ENCODE assay signal across 1 cellular context in the genomic region with DNA sequence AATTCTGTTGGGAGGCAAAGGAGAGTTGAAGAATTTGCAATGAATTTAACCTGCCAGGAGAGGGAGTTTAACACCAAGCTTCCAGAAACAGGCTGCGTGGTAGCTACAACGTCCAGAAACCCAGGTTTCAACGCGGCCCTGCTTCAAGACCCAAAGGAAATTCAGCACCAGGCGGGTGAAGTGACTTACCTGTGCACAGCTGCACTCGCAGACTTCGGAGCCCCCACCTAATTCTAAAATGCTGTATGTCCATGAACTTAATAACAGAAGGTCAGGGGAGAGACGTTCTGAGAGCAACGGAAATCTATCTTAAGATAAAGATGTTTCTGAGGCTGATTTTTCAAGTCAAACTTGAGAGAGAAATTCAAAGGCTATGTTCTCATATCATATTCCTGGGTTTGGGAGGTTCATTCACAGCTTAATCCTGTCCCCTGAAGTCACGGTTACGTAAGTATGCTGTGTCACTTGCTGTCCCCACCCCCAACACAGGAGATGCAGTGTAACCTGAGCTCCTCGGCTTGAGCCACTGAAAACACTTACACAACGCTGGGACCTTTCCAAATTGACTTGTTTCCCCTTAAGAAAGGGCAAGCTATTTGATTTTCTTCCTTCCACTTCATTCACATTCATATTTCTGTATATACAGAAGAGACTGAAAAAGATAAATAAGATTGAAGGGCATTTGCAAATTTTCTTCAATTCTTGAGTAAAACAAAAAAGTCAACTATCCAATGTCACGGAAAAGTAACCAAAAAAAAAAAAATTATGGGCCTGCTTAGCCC.
TF ChIP-seq lines count a peak whose summit lies in the region.

No MANE protein-coding gene starts in this region.

TF ChIP-seq in K562, 482 proteins besides CTCF, POLR2A, EP300 and RAD21 (continued from another document and continues in another):
- TF ChIP-seq, protein P1, sequence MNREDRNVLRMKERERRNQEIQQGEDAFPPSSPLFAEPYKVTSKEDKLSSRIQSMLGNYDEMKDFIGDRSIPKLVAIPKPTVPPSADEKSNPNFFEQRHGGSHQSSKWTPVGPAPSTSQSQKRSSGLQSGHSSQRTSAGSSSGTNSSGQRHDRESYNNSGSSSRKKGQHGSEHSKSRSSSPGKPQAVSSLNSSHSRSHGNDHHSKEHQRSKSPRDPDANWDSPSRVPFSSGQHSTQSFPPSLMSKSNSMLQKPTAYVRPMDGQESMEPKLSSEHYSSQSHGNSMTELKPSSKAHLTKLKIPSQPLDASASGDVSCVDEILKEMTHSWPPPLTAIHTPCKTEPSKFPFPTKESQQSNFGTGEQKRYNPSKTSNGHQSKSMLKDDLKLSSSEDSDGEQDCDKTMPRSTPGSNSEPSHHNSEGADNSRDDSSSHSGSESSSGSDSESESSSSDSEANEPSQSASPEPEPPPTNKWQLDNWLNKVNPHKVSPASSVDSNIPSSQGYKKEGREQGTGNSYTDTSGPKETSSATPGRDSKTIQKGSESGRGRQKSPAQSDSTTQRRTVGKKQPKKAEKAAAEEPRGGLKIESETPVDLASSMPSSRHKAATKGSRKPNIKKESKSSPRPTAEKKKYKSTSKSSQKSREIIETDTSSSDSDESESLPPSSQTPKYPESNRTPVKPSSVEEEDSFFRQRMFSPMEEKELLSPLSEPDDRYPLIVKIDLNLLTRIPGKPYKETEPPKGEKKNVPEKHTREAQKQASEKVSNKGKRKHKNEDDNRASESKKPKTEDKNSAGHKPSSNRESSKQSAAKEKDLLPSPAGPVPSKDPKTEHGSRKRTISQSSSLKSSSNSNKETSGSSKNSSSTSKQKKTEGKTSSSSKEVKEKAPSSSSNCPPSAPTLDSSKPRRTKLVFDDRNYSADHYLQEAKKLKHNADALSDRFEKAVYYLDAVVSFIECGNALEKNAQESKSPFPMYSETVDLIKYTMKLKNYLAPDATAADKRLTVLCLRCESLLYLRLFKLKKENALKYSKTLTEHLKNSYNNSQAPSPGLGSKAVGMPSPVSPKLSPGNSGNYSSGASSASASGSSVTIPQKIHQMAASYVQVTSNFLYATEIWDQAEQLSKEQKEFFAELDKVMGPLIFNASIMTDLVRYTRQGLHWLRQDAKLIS (CRISPR knock-in tag; IDR thresholded peaks at IDR 0.05): no peak; the same call in 1 of the 2 replicates
- no peak for TF ChIP-seq ELF4 (CRISPR knock-in tag; IDR thresholded peaks at IDR 0.05)
- peak; percentile 21; the same call in 1 of the 2 replicates for TF ChIP-seq MBD2 (IDR thresholded peaks at IDR 0.05; ENCODE audit: borderline replicate concordance, low read depth)
- TF ChIP-seq SETDB1 (IDR thresholded peaks at IDR 0.05; ENCODE audit: low read length): no peak
- no peak for TF ChIP-seq TGIF2 (CRISPR knock-in tag; IDR thresholded peaks at IDR 0.05)
- TF ChIP-seq, protein P2, sequence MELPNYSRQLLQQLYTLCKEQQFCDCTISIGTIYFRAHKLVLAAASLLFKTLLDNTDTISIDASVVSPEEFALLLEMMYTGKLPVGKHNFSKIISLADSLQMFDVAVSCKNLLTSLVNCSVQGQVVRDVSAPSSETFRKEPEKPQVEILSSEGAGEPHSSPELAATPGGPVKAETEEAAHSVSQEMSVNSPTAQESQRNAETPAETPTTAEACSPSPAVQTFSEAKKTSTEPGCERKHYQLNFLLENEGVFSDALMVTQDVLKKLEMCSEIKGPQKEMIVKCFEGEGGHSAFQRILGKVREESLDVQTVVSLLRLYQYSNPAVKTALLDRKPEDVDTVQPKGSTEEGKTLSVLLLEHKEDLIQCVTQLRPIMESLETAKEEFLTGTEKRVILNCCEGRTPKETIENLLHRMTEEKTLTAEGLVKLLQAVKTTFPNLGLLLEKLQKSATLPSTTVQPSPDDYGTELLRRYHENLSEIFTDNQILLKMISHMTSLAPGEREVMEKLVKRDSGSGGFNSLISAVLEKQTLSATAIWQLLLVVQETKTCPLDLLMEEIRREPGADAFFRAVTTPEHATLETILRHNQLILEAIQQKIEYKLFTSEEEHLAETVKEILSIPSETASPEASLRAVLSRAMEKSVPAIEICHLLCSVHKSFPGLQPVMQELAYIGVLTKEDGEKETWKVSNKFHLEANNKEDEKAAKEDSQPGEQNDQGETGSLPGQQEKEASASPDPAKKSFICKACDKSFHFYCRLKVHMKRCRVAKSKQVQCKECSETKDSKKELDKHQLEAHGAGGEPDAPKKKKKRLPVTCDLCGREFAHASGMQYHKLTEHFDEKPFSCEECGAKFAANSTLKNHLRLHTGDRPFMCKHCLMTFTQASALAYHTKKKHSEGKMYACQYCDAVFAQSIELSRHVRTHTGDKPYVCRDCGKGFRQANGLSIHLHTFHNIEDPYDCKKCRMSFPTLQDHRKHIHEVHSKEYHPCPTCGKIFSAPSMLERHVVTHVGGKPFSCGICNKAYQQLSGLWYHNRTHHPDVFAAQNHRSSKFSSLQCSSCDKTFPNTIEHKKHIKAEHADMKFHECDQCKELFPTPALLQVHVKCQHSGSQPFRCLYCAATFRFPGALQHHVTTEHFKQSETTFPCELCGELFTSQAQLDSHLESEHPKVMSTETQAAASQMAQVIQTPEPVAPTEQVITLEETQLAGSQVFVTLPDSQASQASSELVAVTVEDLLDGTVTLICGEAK (IDR thresholded peaks at IDR 0.05): peak; percentile 54
- TF ChIP-seq, protein P2 (CRISPR knock-in tag; IDR thresholded peaks at IDR 0.05): no peak
- peak; percentile 65 for TF ChIP-seq CXXC5 (CRISPR knock-in tag; IDR thresholded peaks at IDR 0.05)
- TF ChIP-seq CC2D1A (IDR thresholded peaks at IDR 0.05): peak; percentile 69
- TF ChIP-seq ZNF311 (CRISPR knock-in tag; IDR thresholded peaks at IDR 0.05): no peak
- TF ChIP-seq ELF2 (CRISPR knock-in tag; IDR thresholded peaks at IDR 0.05): no peak
- TF ChIP-seq HNRNPL (IDR thresholded peaks at IDR 0.05; ENCODE audit: low read depth, low read length): no peak
- no peak for TF ChIP-seq ESRRA (IDR thresholded peaks at IDR 0.05; ENCODE audit: borderline replicate concordance, low read depth)
- TF ChIP-seq, protein P3, sequence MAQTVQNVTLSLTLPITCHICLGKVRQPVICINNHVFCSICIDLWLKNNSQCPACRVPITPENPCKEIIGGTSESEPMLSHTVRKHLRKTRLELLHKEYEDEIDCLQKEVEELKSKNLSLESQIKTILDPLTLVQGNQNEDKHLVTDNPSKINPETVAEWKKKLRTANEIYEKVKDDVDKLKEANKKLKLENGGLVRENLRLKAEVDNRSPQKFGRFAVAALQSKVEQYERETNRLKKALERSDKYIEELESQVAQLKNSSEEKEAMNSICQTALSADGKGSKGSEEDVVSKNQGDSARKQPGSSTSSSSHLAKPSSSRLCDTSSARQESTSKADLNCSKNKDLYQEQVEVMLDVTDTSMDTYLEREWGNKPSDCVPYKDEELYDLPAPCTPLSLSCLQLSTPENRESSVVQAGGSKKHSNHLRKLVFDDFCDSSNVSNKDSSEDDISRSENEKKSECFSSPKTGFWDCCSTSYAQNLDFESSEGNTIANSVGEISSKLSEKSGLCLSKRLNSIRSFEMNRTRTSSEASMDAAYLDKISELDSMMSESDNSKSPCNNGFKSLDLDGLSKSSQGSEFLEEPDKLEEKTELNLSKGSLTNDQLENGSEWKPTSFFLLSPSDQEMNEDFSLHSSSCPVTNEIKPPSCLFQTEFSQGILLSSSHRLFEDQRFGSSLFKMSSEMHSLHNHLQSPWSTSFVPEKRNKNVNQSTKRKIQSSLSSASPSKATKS (CRISPR knock-in tag; IDR thresholded peaks at IDR 0.05): no peak
- peak; percentile 84; the same call in 1 of the 2 replicates for TF ChIP-seq HLTF (IDR thresholded peaks at IDR 0.05)
- TF ChIP-seq GABPB2 (CRISPR knock-in tag; conservative IDR thresholded peaks at IDR 0.05): no peak
- TF ChIP-seq PHTF2 (CRISPR knock-in tag; IDR thresholded peaks at IDR 0.05): no peak
- peak; percentile 58 for TF ChIP-seq TEAD4 (IDR thresholded peaks at IDR 0.05; ENCODE audit: low read length)
- no peak for TF ChIP-seq TEAD4 (CRISPR knock-in tag; IDR thresholded peaks at IDR 0.05; ENCODE audit: borderline replicate concordance)
- no peak for TF ChIP-seq ZNF778 (CRISPR knock-in tag; IDR thresholded peaks at IDR 0.05)
- no peak for TF ChIP-seq POLR3A (IDR thresholded peaks at IDR 0.05; ENCODE audit: borderline replicate concordance, extremely low read depth, insufficient read depth, insufficient read length)
- TF ChIP-seq ZNF75A (CRISPR knock-in tag; IDR thresholded peaks at IDR 0.05): no peak
- TF ChIP-seq RFX1 (IDR thresholded peaks at IDR 0.05): no peak
- no peak for TF ChIP-seq EZH2 (IDR thresholded peaks at IDR 0.05; ENCODE audit: borderline replicate concordance, low read depth, low read length)
- TF ChIP-seq, protein P4, sequence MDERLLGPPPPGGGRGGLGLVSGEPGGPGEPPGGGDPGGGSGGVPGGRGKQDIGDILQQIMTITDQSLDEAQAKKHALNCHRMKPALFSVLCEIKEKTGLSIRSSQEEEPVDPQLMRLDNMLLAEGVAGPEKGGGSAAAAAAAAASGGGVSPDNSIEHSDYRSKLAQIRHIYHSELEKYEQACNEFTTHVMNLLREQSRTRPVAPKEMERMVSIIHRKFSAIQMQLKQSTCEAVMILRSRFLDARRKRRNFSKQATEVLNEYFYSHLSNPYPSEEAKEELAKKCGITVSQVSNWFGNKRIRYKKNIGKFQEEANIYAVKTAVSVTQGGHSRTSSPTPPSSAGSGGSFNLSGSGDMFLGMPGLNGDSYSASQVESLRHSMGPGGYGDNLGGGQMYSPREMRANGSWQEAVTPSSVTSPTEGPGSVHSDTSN (CRISPR knock-in tag; IDR thresholded peaks at IDR 0.05; ENCODE audit: low read depth): no peak
- TF ChIP-seq, protein P4 (tag; conservative IDR thresholded peaks at IDR 0.05; ENCODE audit: low read depth): no peak; the same call in 1 of the 2 replicates
- no peak for TF ChIP-seq NFE2L1 (tag; IDR thresholded peaks at IDR 0.05; ENCODE audit: borderline replicate concordance, low read depth)
- TF ChIP-seq, protein P5, sequence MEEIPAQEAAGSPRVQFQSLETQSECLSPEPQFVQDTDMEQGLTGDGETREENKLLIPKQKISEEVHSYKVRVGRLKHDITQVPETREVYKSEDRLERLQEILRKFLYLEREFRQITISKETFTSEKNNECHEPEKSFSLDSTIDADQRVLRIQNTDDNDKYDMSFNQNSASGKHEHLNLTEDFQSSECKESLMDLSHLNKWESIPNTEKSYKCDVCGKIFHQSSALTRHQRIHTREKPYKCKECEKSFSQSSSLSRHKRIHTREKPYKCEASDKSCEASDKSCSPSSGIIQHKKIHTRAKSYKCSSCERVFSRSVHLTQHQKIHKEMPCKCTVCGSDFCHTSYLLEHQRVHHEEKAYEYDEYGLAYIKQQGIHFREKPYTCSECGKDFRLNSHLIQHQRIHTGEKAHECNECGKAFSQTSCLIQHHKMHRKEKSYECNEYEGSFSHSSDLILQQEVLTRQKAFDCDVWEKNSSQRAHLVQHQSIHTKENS (CRISPR knock-in tag; IDR thresholded peaks at IDR 0.05): no peak
- no peak for TF ChIP-seq PML (IDR thresholded peaks at IDR 0.05; ENCODE audit: low read length)
- no peak; the same call in 1 of the 2 replicates for TF ChIP-seq SMAD4 (CRISPR knock-in tag; conservative IDR thresholded peaks at IDR 0.05)
- TF ChIP-seq MEF2A (IDR thresholded peaks at IDR 0.05; ENCODE audit: control insufficient read depth, low read depth, low read length): no peak
- TF ChIP-seq RBM15 (IDR thresholded peaks at IDR 0.05; ENCODE audit: insufficient read depth, low read length): no peak
- peak; percentile 63; the same call in 1 of the 2 replicates for TF ChIP-seq ARID2 (IDR thresholded peaks at IDR 0.05)
- TF ChIP-seq POLR3G (IDR thresholded peaks at IDR 0.05; ENCODE audit: extremely low read depth, insufficient read length, insufficient replicate concordance): no peak
- no peak for TF ChIP-seq ZNF586 (CRISPR knock-in tag; conservative IDR thresholded peaks at IDR 0.05)
- TF ChIP-seq CHCHD3 (CRISPR knock-in tag; IDR thresholded peaks at IDR 0.05): no peak
- TF ChIP-seq SMARCA5 (IDR thresholded peaks at IDR 0.05): peak; percentile 66
- TF ChIP-seq STAT5A (IDR thresholded peaks at IDR 0.05; ENCODE audit: borderline replicate concordance, low read length): no peak; the same call in 1 of the 2 replicates
- no peak for TF ChIP-seq ZNF830 (CRISPR knock-in tag; IDR thresholded peaks at IDR 0.05)
- TF ChIP-seq BRCA1 (IDR thresholded peaks at IDR 0.05): no peak
- TF ChIP-seq BRCA1 (CRISPR knock-in tag; IDR thresholded peaks at IDR 0.05): no peak
- TF ChIP-seq TSC22D4 (tag; IDR thresholded peaks at IDR 0.05): no peak
- no peak for TF ChIP-seq SAP30 (IDR thresholded peaks at IDR 0.05; ENCODE audit: borderline replicate concordance, insufficient read depth, low read depth, low read length, poor library complexity, severe bottlenecking)
- no peak for TF ChIP-seq BDP1 (IDR thresholded peaks at IDR 0.05; ENCODE audit: insufficient read depth, insufficient read length)
- no peak for TF ChIP-seq FIP1L1 (IDR thresholded peaks at IDR 0.05; ENCODE audit: low read depth, low read length, poor library complexity, severe bottlenecking)
- no peak for TF ChIP-seq ZNF143 (CRISPR knock-in tag; IDR thresholded peaks at IDR 0.05)
- TF ChIP-seq ESRRB (CRISPR knock-in tag; IDR thresholded peaks at IDR 0.05; ENCODE audit: borderline replicate concordance): no peak
